In genomic region chr3:98994128-98994762, GRCh38 we compare ENCODE assay signal across 9 cellular contexts.
DNase-seq lines count a peak whose midpoint lies in the region; ATAC-seq and TF ChIP-seq lines count a peak whose summit lies in the region.
"Had no signal": no experiment of that assay in that cellular context is flagged by ENCODE, and none has a peak within 500 bp of the region (broad histone marks: within the 10 kb centered on the region; RNA-seq: fewer than 3 reads in every experiment).

No MANE protein-coding gene starts in this region.

- in situ Hi-C loops in GM23248 (cut with MboI) = loop anchor here (5.0 to 10.0 kb wide), 2 partner anchors 177 to 389 kb away; no protein-coding TSS in a partner anchor

- H3K9me3 Mint-ChIP-seq in stimulated activated effector memory CD8-positive, alpha-beta T cell treated with anti-CD3 and anti-CD28 coated beads, Interleukin-12 subunit alpha, Interleukin-12 subunit beta, amount 100 ng/mL, for 72 hours = peaks cover 4% of the 10 kb centered on the region
- H3K9me3 Mint-ChIP-seq: T-helper 1 cell treated with Interleukin-12 subunit alpha and Interleukin-12 subunit beta and Interleukin-4 antibody, amounts not matched to agents 30 μg/mL and 1 μg/mL, for 36 hours had no signal

- no peak for ATAC-seq in stimulated activated effector memory CD8-positive, alpha-beta T cell treated with anti-CD3 and anti-CD28 coated beads, Interleukin-12 subunit alpha, Interleukin-12 subunit beta, amount 100 ng/mL, for 72 hours

- no peaks in the 10 kb centered on the region for H3K4me1 Mint-ChIP-seq in stimulated activated effector memory CD8-positive, alpha-beta T cell treated with anti-CD3 and anti-CD28 coated beads, Interleukin-12 subunit alpha, Interleukin-12 subunit beta, amount 100 ng/mL, for 72 hours

- H3K36me3 ChIP-seq in GM23248 (ENCODE audit: low read depth) = no peaks in the 10 kb centered on the region
- H3K36me3 ChIP-seq in PC-9 (ENCODE audit: low read depth) = no peaks in the 10 kb centered on the region

- H3K9me3 ChIP-seq in GM23248 (ENCODE audit: low read depth) = no peaks in the 10 kb centered on the region
- H3K9me3 ChIP-seq in PC-9 (ENCODE audit: insufficient read depth, low read depth) = no peaks in the 10 kb centered on the region

- H3K36me3 Mint-ChIP-seq in stimulated activated effector memory CD8-positive, alpha-beta T cell treated with anti-CD3 and anti-CD28 coated beads, Interleukin-12 subunit alpha, Interleukin-12 subunit beta, amount 100 ng/mL, for 72 hours = no peaks in the 10 kb centered on the region

- H3K79me2 ChIP-seq in GM23248 (ENCODE audit: insufficient read depth) (no peaks in the 10 kb centered on the region), PC-9 (ENCODE audit: low read depth) (no peaks in the 10 kb centered on the region)

- no TSS peak for BruUV-seq in PC-9 (replicated peaks; lab: Mats Ljungman, UMichigan)

- no peak overlapping the region for H3K4me3 ChIP-seq in GM23248
- H3K4me3 ChIP-seq in PC-9 = no peak overlapping the region

- POLR2A ChIA-PET in PC-9 (lab: Charles Lee; ENCODE audit: unreplicated experiment) = no interaction called here

- H3K27ac ChIP-seq in GM23248 = no peak overlapping the region
- no peak overlapping the region for H3K27ac ChIP-seq in PC-9

- intact Hi-C loops in PC-9 (cut with micrococcal nuclease; ENCODE audit: unreplicated experiment) = loop anchor here (1.0 to 10.0 kb wide), 5 partner anchors 177 to 957 kb away; partner anchors contain the start of gene GABRR3

- no peak overlapping the region for H3K27ac Mint-ChIP-seq in stimulated activated effector memory CD8-positive, alpha-beta T cell treated with anti-CD3 and anti-CD28 coated beads, Interleukin-12 subunit alpha, Interleukin-12 subunit beta, amount 100 ng/mL, for 72 hours
- H3K27ac Mint-ChIP-seq: T-helper 1 cell treated with Interleukin-12 subunit alpha and Interleukin-12 subunit beta and Interleukin-4 antibody, amounts not matched to agents 30 μg/mL and 1 μg/mL, for 36 hours had no signal

- peak; percentile 97 for TF ChIP-seq CTCF in PC-9 (conservative IDR thresholded peaks at IDR 0.05)

- no peak overlapping the region for H3K4me3 Mint-ChIP-seq in stimulated activated effector memory CD8-positive, alpha-beta T cell treated with anti-CD3 and anti-CD28 coated beads, Interleukin-12 subunit alpha, Interleukin-12 subunit beta, amount 100 ng/mL, for 72 hours
- H3K4me3 Mint-ChIP-seq: T-helper 1 cell treated with Interleukin-12 subunit alpha and Interleukin-12 subunit beta and Interleukin-4 antibody, amounts not matched to agents 30 μg/mL and 1 μg/mL, for 36 hours had no signal

- H3K27me3 ChIP-seq in GM23248 (replicated peaks; ENCODE audit: insufficient read depth) = no peaks in the 10 kb centered on the region
- H3K27me3 ChIP-seq in PC-9 (ENCODE audit: insufficient read depth, low read depth) = no peaks in the 10 kb centered on the region

- CTCF ChIA-PET in PC-9 (lab: Charles Lee) = interaction anchor here (0.6 to 1.6 kb wide), 11 partner anchors 29 to 759 kb away, joined by 3 to 23 read pairs (median 4); partner anchors contain the start of gene DCBLD2

- no peak overlapping the region for H3K9ac ChIP-seq in GM23248

- no peaks in the 10 kb centered on the region for H3K9me2 ChIP-seq in GM23248 (ENCODE audit: insufficient read depth)
- 0 out of 2 replicates have a peak, but pooled peaks cover 5% of the 10 kb centered on the region for H3K9me2 ChIP-seq in PC-9 (ENCODE audit: insufficient read depth)

- H3K4me2 ChIP-seq in GM23248 (ENCODE audit: unreplicated experiment) (no peak overlapping the region), PC-9 (no peak overlapping the region)

- H4K20me1 ChIP-seq in GM23248 (ENCODE audit: insufficient read depth) (no peaks in the 10 kb centered on the region), PC-9 (ENCODE audit: insufficient read depth) (no peaks in the 10 kb centered on the region)

- DNase-seq in GM23248 (peak; percentile 74), PC-9 (peak in 1 of 2 experiments; percentile 57), fibroblast of peridontal ligament (ENCODE audit: extremely low read depth) (peak; percentile 89), retina (peak; percentile 44)
- DNase-seq in stimulated activated naive CD4-positive, alpha-beta T cell (lab: John Stamatoyannopoulos, UW) = no peak
- no peak for DNase-seq in stimulated activated effector memory CD8-positive, alpha-beta T cell treated with anti-CD3 and anti-CD28 coated beads, Interleukin-12 subunit alpha, Interleukin-12 subunit beta, amount 100 ng/mL, for 72 hours (ENCODE audit: low spot score in 2 of 2)
- DNase-seq in central memory CD4-positive, alpha-beta T cell = no peak
- DNase-seq: right cardiac atrium had no signal

- H3F3A ChIP-seq in GM23248 (ENCODE audit: insufficient read depth) (no peaks in the 10 kb centered on the region), PC-9 (ENCODE audit: insufficient read depth, low read depth) (no peaks in the 10 kb centered on the region)

- H3K4me1 ChIP-seq in GM23248 (ENCODE audit: insufficient read depth) (no peaks in the 10 kb centered on the region), PC-9 (replicated peaks; ENCODE audit: insufficient read depth) (no peaks in the 10 kb centered on the region)

- no peak overlapping the region for H2AFZ ChIP-seq in GM23248
- H2AFZ ChIP-seq in PC-9 = no peak overlapping the region

Comparison
In these comparisons a context has a peak if more than half of its experiments do, and no peak if none do; other contexts are left out.
1. DNase-seq: peak in GM23248 (single experiment), fibroblast of peridontal ligament (single experiment) and retina (single experiment); none in stimulated activated naive CD4-positive, alpha-beta T cell (0 of 6), stimulated activated effector memory CD8-positive, alpha-beta T cell treated with anti-CD3 and anti-CD28 coated beads, Interleukin-12 subunit alpha, Interleukin-12 subunit beta, amount 100 ng/mL, for 72 hours (0 of 2) and central memory CD4-positive, alpha-beta T cell (single experiment).